Comparison of ENCODE assay signal across 16 cellular contexts in genomic region chr11:7964873-7965272, GRCh38. TPM values are rescaled to one million over a fixed set of nuclear protein-coding genes. Genes with fewer than 3 reads are reported as not detected.
DNase-seq lines count a peak whose midpoint lies in the region; ATAC-seq, FAIRE-seq and TF ChIP-seq lines count a peak whose summit lies in the region.
"Had no signal": no experiment of that assay in that cellular context is flagged by ENCODE, and none has a peak within 500 bp of the region (broad histone marks: within the 10 kb centered on the region; RNA-seq: fewer than 3 reads in every experiment).

No MANE protein-coding gene starts in this region.

- H3K4me3 ChIP-seq in IMR-90 (ENCODE audit: insufficient read depth, low read depth, low read length) = no peak overlapping the region
- no peak overlapping the region for H3K4me3 ChIP-seq in bronchial epithelial cell (ENCODE audit: low read depth, low read length)
- H3K4me3 ChIP-seq: GM23338 had no signal

- peak overlapping the region; percentile 69; the same call in 1 of the 2 replicates for H3K9ac ChIP-seq in IMR-90 (ENCODE audit: low read depth, low read length)

- in situ Hi-C loops in IMR-90 (cut with MboI; ENCODE audit: low sequenced_read_pairs) = no loop called here

- H3K4me1 ChIP-seq in IMR-90 (ENCODE audit: control insufficient read depth, insufficient read depth, low read length) = peaks cover 32% of the 10 kb centered on the region

- H2BK15ac ChIP-seq in IMR-90 (ENCODE audit: low read depth, low read length) = peak overlapping the region; percentile 95; the same call in 2 of the 3 replicates

- H3K18ac ChIP-seq in IMR-90 (ENCODE audit: low read depth, low read length) = peak overlapping the region; percentile 96

- peak overlapping the region; percentile 98 for H2BK20ac ChIP-seq in IMR-90 (ENCODE audit: low read depth, low read length)

- ATAC-seq in IMR-90 (ENCODE audit: low read depth) = peak; percentile 74
- ATAC-seq: GM23338; left ventricle myocardium superior; naive thymus-derived CD4-positive, alpha-beta T cell had no signal

- peak overlapping the region; percentile 27 for H3K4me2 ChIP-seq in IMR-90 (ENCODE audit: low read depth, low read length)
- H3K4me2 ChIP-seq: GM23338 had no signal

- TSS peak; percentile 85 for BruUV-seq in IMR-90 (replicated peaks; lab: Mats Ljungman, UMichigan)

- FAIRE-seq in bronchial epithelial cell (lab: Jason Lieb, UNC) = no peak

- H3K36me3 ChIP-seq in IMR-90 (ENCODE audit: control insufficient read depth, insufficient read depth, low read length) (no peaks in the 10 kb centered on the region), bronchial epithelial cell (ENCODE audit: control insufficient read depth, insufficient read depth, low read length) (no peaks in the 10 kb centered on the region)

- H3K4me3 Mint-ChIP-seq in type B pancreatic cell = no peak overlapping the region
- H3K4me3 Mint-ChIP-seq: GM23338; naive thymus-derived CD4-positive, alpha-beta T cell had no signal

- H4K5ac ChIP-seq in IMR-90 (ENCODE audit: low read depth, low read length) = peak overlapping the region; percentile 98

- H3K4me1 Mint-ChIP-seq in type B pancreatic cell (ENCODE audit: unreplicated experiment) = no peaks in the 10 kb centered on the region
- H3K4me1 Mint-ChIP-seq: naive thymus-derived CD4-positive, alpha-beta T cell had no signal

- DNase-seq in AG08396 (ENCODE audit: low spot score) (peak; percentile 57), IMR-90 (peak; percentile 90), bronchial epithelial cell (ENCODE audit: low read depth) (peak; percentile 90), myocyte (ENCODE audit: low read depth) (peak; percentile 67), type B pancreatic cell (ENCODE audit: extremely low spot score, unreplicated experiment) (no peak), epidermal melanocyte (ENCODE audit: insufficient read length, low spot score) (no peak)
- no peak for DNase-seq in activated CD8-positive, alpha-beta memory T cell treated with anti-CD3 and anti-CD28 coated beads for 24 hours
- no peak for DNase-seq in activated naive CD4-positive, alpha-beta T cell treated with anti-CD3 and anti-CD28 coated beads, Interleukin-2, amount 50 U/mL, for 16 hours
- DNase-seq: ACHN; cerebellar nuclear complex; left ventricle myocardium superior; naive thymus-derived CD4-positive, alpha-beta T cell; substantia nigra had no signal

- H3K27ac Mint-ChIP-seq in type B pancreatic cell = no peak overlapping the region
- H3K27ac Mint-ChIP-seq: GM23338; naive thymus-derived CD4-positive, alpha-beta T cell had no signal

- no peaks in the 10 kb centered on the region for H3K9me3 ChIP-seq in IMR-90 (ENCODE audit: control insufficient read depth, insufficient read depth, low read length)

- peak overlapping the region; percentile 99 for H4K91ac ChIP-seq in IMR-90 (ENCODE audit: insufficient read depth, low read depth, low read length)

- peak overlapping the region; percentile 97 for H2AK9ac ChIP-seq in IMR-90 (replicated peaks; ENCODE audit: low read depth, low read length, poor library complexity)

- peak overlapping the region; percentile 89 to 96 for H4K8ac ChIP-seq in IMR-90 (ENCODE audit: low read depth in 2 of 2, low read length in 2 of 2)

- H3K27me3 ChIP-seq in IMR-90 (ENCODE audit: control insufficient read depth, insufficient read depth, low read length) (no peaks in the 10 kb centered on the region), bronchial epithelial cell (ENCODE audit: control insufficient read depth, insufficient read depth, low read length) (no peaks in the 10 kb centered on the region)

- H2AFZ ChIP-seq in IMR-90 (replicated peaks; ENCODE audit: low read length, poor library complexity) = peak overlapping the region; percentile 36
- H2AFZ ChIP-seq: GM23338 had no signal

- peak overlapping the region; percentile 90 for H3K27ac ChIP-seq in IMR-90 (ENCODE audit: insufficient read depth, low read length)

- intact Hi-C loops in IMR-90 (cut with micrococcal nuclease) = loop anchor here (5.0 kb wide), 1 partner anchor 73 kb away; no protein-coding TSS in a partner anchor

- dilution Hi-C loops in IMR-90 (cut with HindIII; ENCODE audit: low sequenced_read_pairs, unreplicated experiment) = no loop called here

- CTCF ChIA-PET in IMR-90 (lab: Yijun Ruan, JAX) = interaction anchor here (0.9 to 2.5 kb wide), 4 partner anchors 9 to 393 kb away, joined by 3 to 9 read pairs (median 3); partner anchors contain the start of gene EIF3F

- no peak for TF ChIP-seq POLR2A in IMR-90 (IDR thresholded peaks at IDR 0.05; ENCODE audit: low read depth, low read length)

- H3K23ac ChIP-seq in IMR-90 (ENCODE audit: low read depth, low read length) = peak overlapping the region; percentile 97

- peaks cover 14% of the 10 kb centered on the region for H3K27me3 Mint-ChIP-seq in type B pancreatic cell

- H3K56ac ChIP-seq in IMR-90 (ENCODE audit: extremely low read depth, insufficient read depth, low read length) = peak overlapping the region; percentile 98

- POLR2A ChIA-PET in IMR-90 (lab: Charles Lee; ENCODE audit: unreplicated experiment) = interaction anchor here (0.8 to 1.1 kb wide), 2 partner anchors 12 to 19 kb away, joined by 4 to 5 read pairs; no protein-coding TSS in a partner anchor

- peaks cover 16% of the 10 kb centered on the region for H3K9me1 ChIP-seq in IMR-90 (ENCODE audit: insufficient read depth, low read length)

- H3K14ac ChIP-seq in IMR-90 (replicated peaks; ENCODE audit: low read depth, low read length) = peak overlapping the region; percentile 96

- H2AK5ac ChIP-seq in IMR-90 (ENCODE audit: low read depth, low read length) = peak overlapping the region; percentile 96

- TF ChIP-seq RAD21 in IMR-90 (IDR thresholded peaks at IDR 0.05; ENCODE audit: low read length) = no peak

- no peaks in the 10 kb centered on the region for H3K36me3 Mint-ChIP-seq in type B pancreatic cell
- H3K36me3 Mint-ChIP-seq: naive thymus-derived CD4-positive, alpha-beta T cell had no signal

- H3K79me1 ChIP-seq in IMR-90 (ENCODE audit: low read depth in 1 of 2, low read length in 2 of 2) = peaks cover 0 to 19% of the 10 kb centered on the region in 2 experiments; a peak in 2 of 4 replicates

- H3K9me3 Mint-ChIP-seq in type B pancreatic cell = no peaks in the 10 kb centered on the region

- H3K4ac ChIP-seq in IMR-90 (ENCODE audit: low read depth, low read length) = peak overlapping the region; percentile 98

- H2BK5ac ChIP-seq in IMR-90 (ENCODE audit: low read depth, low read length, poor library complexity, severe bottlenecking) = peak overlapping the region; percentile 98

- no peak for TF ChIP-seq CTCF in IMR-90 (conservative IDR thresholded peaks at IDR 0.05; ENCODE audit: low read depth, low read length)
- no peak for TF ChIP-seq CTCF in bronchial epithelial cell (IDR thresholded peaks at IDR 0.05; ENCODE audit: insufficient read depth, low read length, severe bottlenecking)
- TF ChIP-seq CTCF in type B pancreatic cell (conservative IDR thresholded peaks at IDR 0.05) = no peak

- H2BK120ac ChIP-seq in IMR-90 (ENCODE audit: low read depth, low read length) = peak overlapping the region; percentile 98

- H4K20me1 ChIP-seq in IMR-90 (ENCODE audit: insufficient read depth, low read length) = no peaks in the 10 kb centered on the region

TF ChIP-seq in IMR-90, 13 proteins besides CTCF, POLR2A, EP300 and RAD21:
- TF ChIP-seq, protein P1, sequence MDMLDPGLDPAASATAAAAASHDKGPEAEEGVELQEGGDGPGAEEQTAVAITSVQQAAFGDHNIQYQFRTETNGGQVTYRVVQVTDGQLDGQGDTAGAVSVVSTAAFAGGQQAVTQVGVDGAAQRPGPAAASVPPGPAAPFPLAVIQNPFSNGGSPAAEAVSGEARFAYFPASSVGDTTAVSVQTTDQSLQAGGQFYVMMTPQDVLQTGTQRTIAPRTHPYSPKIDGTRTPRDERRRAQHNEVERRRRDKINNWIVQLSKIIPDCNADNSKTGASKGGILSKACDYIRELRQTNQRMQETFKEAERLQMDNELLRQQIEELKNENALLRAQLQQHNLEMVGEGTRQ (IDR thresholded peaks at IDR 0.05; ENCODE audit: low read depth, low read length) = no peak
- TF ChIP-seq FOS (IDR thresholded peaks at IDR 0.05; ENCODE audit: low read depth, low read length) = 0 out of 2 replicates have a peak, but pooled peaks have one; percentile 44

RNA-seq across cellular contexts. Expression of gene NLRP10, which starts 0.4 kb away (rescaled TPM):
- 25.6 and 36.7 TPM in 2 replicates for total RNA-seq in IMR-90 (2012; rRNA removed)
- polyA plus RNA-seq in IMR-90 (2012; rRNA removed) = 5.8 and 6.5 TPM in 2 replicates
- polyA plus RNA-seq in IMR-90 (2012; cell fraction: cytosol; rRNA removed) = 4.6 and 5.6 TPM in 2 replicates
- polyA plus RNA-seq in IMR-90 (2012; cell fraction: nucleus; rRNA removed; ENCODE audit: low replicate concordance) = 2.4 and 2.5 TPM in 2 replicates
- total RNA-seq in bronchial epithelial cell = under 0.01 and 3.1 TPM in 2 replicates
- 1.3 and 2.1 TPM in 2 replicates for total RNA-seq in myocyte
- 23.3 TPM for polyA plus RNA-seq in myocyte (2012)
- 0.24 TPM in 1 of 2 replicates, not detected in the other for total RNA-seq in type B pancreatic cell (ENCODE audit: low replicate concordance)
- total RNA-seq: left ventricle myocardium superior; naive thymus-derived CD4-positive, alpha-beta T cell; T-helper 2 cell treated with Interferon-gamma antibody and Interleukin-4, amounts not matched to agents 100 ng/mL and 5 ng/mL, for 36 hours had no signal
- polyA plus RNA-seq: naive thymus-derived CD4-positive, alpha-beta T cell had no signal

RNA-seq across cellular contexts. Expression of gene EIF3F, which starts 22.3 kb away (rescaled TPM):
- total RNA-seq in IMR-90 (2012; rRNA removed) = 279 and 308 TPM in 2 replicates
- 271 and 306 TPM in 2 replicates for polyA plus RNA-seq in IMR-90 (2012; rRNA removed)
- 585 and 1,119 TPM in 2 replicates for polyA plus RNA-seq in IMR-90 (2012; cell fraction: cytosol; rRNA removed)
- 500 and 1,302 TPM in 2 replicates for polyA plus RNA-seq in IMR-90 (2012; cell fraction: nucleus; rRNA removed; ENCODE audit: low replicate concordance)
- total RNA-seq in bronchial epithelial cell = 183 and 222 TPM in 2 replicates
- total RNA-seq in myocyte = 234 and 349 TPM in 2 replicates
- polyA plus RNA-seq in myocyte (2012) = 286 TPM
- total RNA-seq in type B pancreatic cell (ENCODE audit: low replicate concordance) = 256 and 324 TPM in 2 replicates

RNA-seq across cellular contexts. Expression of gene OR10A3, which starts 23.4 kb away (rescaled TPM):
- total RNA-seq in IMR-90 (2012; rRNA removed) (under 0.01 TPM in 1 of 2 replicates, not detected in the other), bronchial epithelial cell (not detected in 2 replicates), myocyte (0.45 TPM in 1 of 2 replicates, not detected in the other), type B pancreatic cell (ENCODE audit: low replicate concordance) (not detected in 2 replicates)
- 0.03 and 0.13 TPM in 2 replicates for polyA plus RNA-seq in IMR-90 (2012; rRNA removed)
- polyA plus RNA-seq in IMR-90 (2012; cell fraction: cytosol; rRNA removed) = not detected in 2 replicates
- 0.12 and 1.1 TPM in 2 replicates for polyA plus RNA-seq in IMR-90 (2012; cell fraction: nucleus; rRNA removed; ENCODE audit: low replicate concordance)
- polyA plus RNA-seq in myocyte (2012) = 0.67 TPM
- total RNA-seq: left ventricle myocardium superior; naive thymus-derived CD4-positive, alpha-beta T cell; pulmonary artery endothelial cell; T-helper 2 cell treated with Interferon-gamma antibody and Interleukin-4, amounts not matched to agents 100 ng/mL and 5 ng/mL, for 36 hours had no signal
- polyA plus RNA-seq: naive thymus-derived CD4-positive, alpha-beta T cell had no signal

RNA-seq across cellular contexts. Expression of gene OR10A6, which starts 33.8 kb away (rescaled TPM):
- total RNA-seq in IMR-90 (2012; rRNA removed) = not detected in 2 replicates
- 0.14 and 0.19 TPM in 2 replicates for polyA plus RNA-seq in IMR-90 (2012; rRNA removed)
- polyA plus RNA-seq in IMR-90 (2012; cell fraction: cytosol; rRNA removed) = 0.03 TPM in 1 of 2 replicates, not detected in the other
- polyA plus RNA-seq in IMR-90 (2012; cell fraction: nucleus; rRNA removed; ENCODE audit: low replicate concordance) = 0.09 and 1.0 TPM in 2 replicates
- not detected in 2 replicates for total RNA-seq in bronchial epithelial cell
- total RNA-seq in myocyte = 0.16 TPM in 1 of 2 replicates, not detected in the other
- 3.1 TPM for polyA plus RNA-seq in myocyte (2012)
- not detected in 2 replicates for total RNA-seq in type B pancreatic cell (ENCODE audit: low replicate concordance)
- total RNA-seq: GM23338; left ventricle myocardium superior; naive thymus-derived CD4-positive, alpha-beta T cell; pulmonary artery endothelial cell; T-helper 2 cell treated with Interferon-gamma antibody and Interleukin-4, amounts not matched to agents 100 ng/mL and 5 ng/mL, for 36 hours had no signal
- polyA plus RNA-seq: naive thymus-derived CD4-positive, alpha-beta T cell had no signal

Comparison
In these comparisons a context has a peak if more than half of its experiments do, and no peak if none do; other contexts are left out.
1. DNase-seq: peak in AG08396 (single experiment), IMR-90 (single experiment), bronchial epithelial cell (single experiment) and myocyte (single experiment); none in type B pancreatic cell (single experiment), activated CD8-positive, alpha-beta memory T cell treated with anti-CD3 and anti-CD28 coated beads for 24 hours (single experiment), epidermal melanocyte (single experiment) and activated naive CD4-positive, alpha-beta T cell treated with anti-CD3 and anti-CD28 coated beads, Interleukin-2, amount 50 U/mL, for 16 hours (single experiment).